Comparison of ENCODE assay signal across 8 cellular contexts in genomic region chr9:34675048-34675714, GRCh38.
A peak's percentile ranks its signal among the peaks of the same experiment; 100 is the strongest.
DNase-seq lines count a peak whose midpoint lies in the region; ATAC-seq and TF ChIP-seq lines count a peak whose summit lies in the region.

No MANE protein-coding gene starts in this region.

- TF ChIP-seq CTCF in DND-41 (IDR thresholded peaks at IDR 0.05; ENCODE audit: borderline replicate concordance, extremely low read depth, low read length, poor library complexity, severe bottlenecking), result peak; percentile 73

- intact Hi-C loops in head of caudate nucleus (cut with DNase I), result no loop called here

- H3K4me1 ChIP-seq in DND-41 (ENCODE audit: insufficient read depth, low read length), result no peaks in the 10 kb centered on the region

- no peaks in the 10 kb centered on the region for H3K36me3 ChIP-seq in DND-41 (ENCODE audit: insufficient read depth, low read length)

- H3K4me3 ChIP-seq in DND-41 (ENCODE audit: low read depth in 1 of 2, low read length in 2 of 2) (no peak overlapping the region), skin epidermis (no peak overlapping the region)

- TF ChIP-seq EP300 in Ishikawa (IDR thresholded peaks at IDR 0.05; ENCODE audit: borderline replicate concordance), result no peak

- peak; percentile 74 for TF ChIP-seq RAD21 in Ishikawa (IDR thresholded peaks at IDR 0.05; ENCODE audit: low read depth)

- H3K27me3 ChIP-seq in DND-41 (ENCODE audit: insufficient read depth, low read length, poor library complexity), result peaks cover 3% of the 10 kb centered on the region

- no peaks in the 10 kb centered on the region for H3K9me3 ChIP-seq in DND-41 (ENCODE audit: insufficient read depth, low read length, severe bottlenecking)

- no peaks in the 10 kb centered on the region for H4K20me1 ChIP-seq in DND-41 (ENCODE audit: insufficient read depth, low read length)

- DNase-seq in DND-41, result peak; percentile 68
- peak; percentile 82 for DNase-seq in RKO (ENCODE audit: low spot score)
- peak; percentile 85 for DNase-seq in activated effector memory CD4-positive, alpha-beta T cell treated with anti-CD3 and anti-CD28 coated beads, Interleukin-2, amount 50 U/mL, for 16 hours
- DNase-seq in head of caudate nucleus, result peak in 34 of 42 donors; percentile 18 to 76 (median 53)
- no peak for DNase-seq in cerebellar nuclear complex (lab: John Stamatoyannopoulos, UW)

- H3K79me2 ChIP-seq in DND-41 (ENCODE audit: insufficient read depth, low read length), result no peaks in the 10 kb centered on the region

- no peak overlapping the region for H3K4me2 ChIP-seq in DND-41 (ENCODE audit: insufficient read depth, low read length)

- H3K27ac ChIP-seq in DND-41 (ENCODE audit: low read length) (no peak overlapping the region), skin epidermis (peak overlapping the region in 14 of 21 experiments; percentile 7 to 69 (median 32))

- no peak overlapping the region for H2AFZ ChIP-seq in DND-41 (ENCODE audit: low read depth, low read length)

- H3K9ac ChIP-seq in DND-41 (ENCODE audit: low read depth, low read length), result no peak overlapping the region

- ATAC-seq in DND-41 (ENCODE audit: insufficient read depth, low read depth) (peak; percentile 93), GM19395 (IDR thresholded peaks at IDR 0.05; ENCODE audit: unreplicated experiment) (no peak)

TF ChIP-seq in Ishikawa, 13 proteins besides CTCF, POLR2A, EP300 and RAD21:
- TF ChIP-seq EGR1 (IDR thresholded peaks at IDR 0.05) (no peak), USF1 (IDR thresholded peaks at IDR 0.05) (no peak), ZBTB7A (IDR thresholded peaks at IDR 0.05; ENCODE audit: low read depth) (no peak), MAX (IDR thresholded peaks at IDR 0.05) (no peak), FOXM1 (IDR thresholded peaks at IDR 0.05; ENCODE audit: borderline replicate concordance, low read depth) (no peak), CREB1 (IDR thresholded peaks at IDR 0.05; ENCODE audit: low read depth) (no peak)
TF ChIP-seq in Ishikawa: peak in this region for 0.

Comparison
In these comparisons a context has a peak if more than half of its experiments do, and no peak if none do; other contexts are left out.
1. DNase-seq: peak in DND-41 (single experiment), RKO (single experiment), activated effector memory CD4-positive, alpha-beta T cell treated with anti-CD3 and anti-CD28 coated beads, Interleukin-2, amount 50 U/mL, for 16 hours (single experiment) and head of caudate nucleus (34 of 42); none in cerebellar nuclear complex (0 of 2).